Comparison of ENCODE assay signal across 2 cellular contexts in the genomic region with DNA sequence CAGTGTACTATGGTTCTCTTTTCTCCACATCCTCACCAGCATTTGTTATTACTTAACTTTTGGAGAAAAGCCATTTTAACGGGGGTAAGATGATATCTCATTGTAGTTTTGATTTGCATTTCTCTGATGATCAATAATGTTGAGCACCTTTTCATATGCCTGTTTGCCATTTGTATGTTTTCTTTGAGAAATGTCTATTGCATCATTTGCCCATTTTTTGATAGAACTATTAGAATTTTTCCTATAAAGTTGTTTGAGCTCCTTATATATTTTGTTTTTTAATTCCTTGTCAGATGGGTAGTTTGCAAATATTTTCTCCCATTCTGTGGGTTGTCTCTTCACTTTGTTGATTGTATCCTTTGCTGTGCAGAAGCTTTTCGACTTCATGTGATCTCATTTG. TPM values are rescaled to one million over a fixed set of nuclear protein-coding genes. Genes with fewer than 3 reads are reported as not detected.
"Had no signal": no experiment of that assay in that cellular context is flagged by ENCODE, and none has a peak within 500 bp of the region (broad histone marks: within the 10 kb centered on the region; RNA-seq: fewer than 3 reads in every experiment).

No MANE protein-coding gene starts in this region.

RNA-seq across cellular contexts. Expression of a gene that starts 10.7 kb away (rescaled TPM):
- total RNA-seq: HT-29 had no signal
- polyA plus RNA-seq: IgD-negative memory B cell had no signal
